ENCODE assay signal across 8 cellular contexts in the genomic region with DNA sequence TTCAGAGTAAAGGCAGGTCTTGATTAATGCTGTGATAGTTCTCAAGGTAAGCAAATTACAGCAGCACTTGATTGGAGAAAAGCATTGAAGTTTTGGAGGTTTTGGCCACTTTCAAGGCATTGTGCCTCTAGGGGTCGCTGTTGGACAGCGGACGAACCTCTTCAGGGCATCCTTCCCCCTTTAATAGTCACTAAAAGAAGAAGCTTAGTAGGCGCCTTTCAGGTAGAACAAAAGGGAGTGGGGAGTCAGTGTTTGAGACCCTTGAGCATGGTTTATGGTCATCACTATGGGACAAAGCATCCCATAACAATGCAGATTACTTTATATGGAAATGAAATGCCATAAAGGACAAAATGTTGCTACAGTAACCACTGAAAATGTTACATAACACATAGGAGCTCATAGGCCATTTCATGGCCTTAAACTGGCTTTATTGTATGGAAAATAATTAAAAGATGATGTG.
DNase-seq lines count a peak whose midpoint lies in the region; ATAC-seq and TF ChIP-seq lines count a peak whose summit lies in the region.

No MANE protein-coding gene starts in this region.

- ATAC-seq in GM23338: peak; percentile 89
- ATAC-seq in gastroesophageal sphincter: peak; percentile 63

- no peaks in the 10 kb centered on the region for H3K9me3 ChIP-seq in gastroesophageal sphincter
- H3K9me3 ChIP-seq in neuronal stem cell (replicated peaks in 1 of 2; ENCODE audit: control insufficient read depth in 2 of 2, insufficient read depth in 1 of 2, low read depth in 1 of 2, low read length in 2 of 2): no peaks in the 10 kb centered on the region

- peak; percentile 4 for DNase-seq in DMS 273 treated with DMSO at 0.1 percent for 48 hours (lab: John Stamatoyannopoulos, UW)
- DNase-seq in GM23338 (ENCODE audit: low spot score): peak; percentile 94
- DNase-seq in SHP77 (lab: John Stamatoyannopoulos, UW): peak; percentile 68 to 69
- peak; percentile 93 for DNase-seq in activated effector memory CD4-positive, alpha-beta T cell treated with anti-CD3 and anti-CD28 coated beads, Interleukin-2, amount 50 U/mL, for 16 hours
- peak; percentile 95 for DNase-seq in neuronal stem cell (ENCODE audit: low spot score)
- DNase-seq in stromal cell of bone marrow (ENCODE audit: low read depth): peak; percentile 71

- H3K27me3 Mint-ChIP-seq in GM23338 (ENCODE audit: insufficient read depth, low read depth, poor library complexity): peaks cover 2% of the 10 kb centered on the region

- H3K9ac ChIP-seq in neuronal stem cell (ENCODE audit: low read depth, low read length, poor library complexity): no peak overlapping the region

- no peak overlapping the region for H3K14ac ChIP-seq in neuronal stem cell (ENCODE audit: low read length)

- no peaks in the 10 kb centered on the region for H3F3A ChIP-seq in GM23338 (replicated peaks; ENCODE audit: low read depth)

- H3K27ac ChIP-seq in GM23338 (ENCODE audit: low read depth) (peak overlapping the region; percentile 93), gastroesophageal sphincter (peak overlapping the region in 3 of 4 donors; percentile 39 to 65 (median 64)), neuronal stem cell (replicated peaks; ENCODE audit: low read length) (peak overlapping the region; percentile 79)

- H3K4me1 ChIP-seq in GM23338 (ENCODE audit: insufficient read depth) (peaks cover 23% of the 10 kb centered on the region), gastroesophageal sphincter (peaks cover 0 to 19% (median 0%) of the 10 kb centered on the region in 3 donors), neuronal stem cell (ENCODE audit: control insufficient read depth in 2 of 2, insufficient read depth in 1 of 2, low read depth in 1 of 2, low read length in 2 of 2) (peaks cover 3 to 10% of the 10 kb centered on the region in 2 donors)

- H3K36me3 Mint-ChIP-seq in GM23338 (ENCODE audit: low read depth): no peaks in the 10 kb centered on the region

- H3K36me3 ChIP-seq in GM23338 (ENCODE audit: insufficient read depth) (no peaks in the 10 kb centered on the region), gastroesophageal sphincter (no peaks in the 10 kb centered on the region), neuronal stem cell (replicated peaks in 1 of 2; ENCODE audit: control insufficient read depth in 2 of 2, insufficient read depth in 2 of 2, low read length in 2 of 2) (no peaks in the 10 kb centered on the region)

- H3K4me3 ChIP-seq in GM23338 (peak overlapping the region; percentile 46), gastroesophageal sphincter (peak overlapping the region; percentile 48 to 56), neuronal stem cell (ENCODE audit: low read length in 2 of 2) (peak overlapping the region in 1 of 2 donors; percentile 38)

- H3K9me3 Mint-ChIP-seq in GM23338: no peaks in the 10 kb centered on the region

- no peaks in the 10 kb centered on the region for H3K9me2 ChIP-seq in GM23338 (ENCODE audit: insufficient read depth)

- H2AFZ ChIP-seq in GM23338 (no peak overlapping the region), neuronal stem cell (ENCODE audit: low read length) (peak overlapping the region; percentile 70)

- no peak for TF ChIP-seq POLR2A in gastroesophageal sphincter (IDR thresholded peaks at IDR 0.05)

- no peaks in the 10 kb centered on the region for H3K79me2 ChIP-seq in GM23338 (replicated peaks; ENCODE audit: insufficient read depth)

- TF ChIP-seq EP300 in gastroesophageal sphincter (IDR thresholded peaks at IDR 0.05): no peak

- no peak overlapping the region for H3K23ac ChIP-seq in neuronal stem cell (ENCODE audit: low read depth, low read length, poor library complexity)

- H3K79me1 ChIP-seq in neuronal stem cell (ENCODE audit: low read depth, low read length): no peaks in the 10 kb centered on the region

- no peak overlapping the region for H2BK5ac ChIP-seq in neuronal stem cell (ENCODE audit: low read length)

- H3K27me3 ChIP-seq in GM23338 (ENCODE audit: insufficient read depth): no peaks in the 10 kb centered on the region
- H3K27me3 ChIP-seq in gastroesophageal sphincter: no peaks in the 10 kb centered on the region
- no peaks in the 10 kb centered on the region for H3K27me3 ChIP-seq in neuronal stem cell (ENCODE audit: control insufficient read depth in 3 of 3, insufficient read depth in 3 of 3, low read depth in 1 of 3, low read length in 3 of 3)

- peak overlapping the region; percentile 99 for H3K27ac Mint-ChIP-seq in GM23338

- peak overlapping the region; percentile 77 for H3K4me3 Mint-ChIP-seq in GM23338

- peak; percentile 93 to 98 for TF ChIP-seq CTCF in GM23338 (conservative IDR thresholded peaks at IDR 0.05; ENCODE audit: low read depth in 2 of 2)
- peak; percentile 78 for TF ChIP-seq CTCF in LNCAP (IDR thresholded peaks at IDR 0.05)
- peak; percentile 69 to 87 (median 78) for TF ChIP-seq CTCF in gastroesophageal sphincter (IDR thresholded peaks at IDR 0.05)

- H2BK120ac ChIP-seq in neuronal stem cell (ENCODE audit: low read depth, low read length): no peak overlapping the region

- H3K4ac ChIP-seq in neuronal stem cell (ENCODE audit: low read length): no peak overlapping the region

- H4K20me1 ChIP-seq in GM23338 (replicated peaks; ENCODE audit: insufficient read depth): no peaks in the 10 kb centered on the region

- H3K4me2 ChIP-seq in GM23338 (peak overlapping the region; percentile 70), neuronal stem cell (ENCODE audit: insufficient read depth, low read length, poor library complexity, severe bottlenecking) (no peak overlapping the region)

- H3K4me1 Mint-ChIP-seq in GM23338: peaks cover 33% of the 10 kb centered on the region

- no peak overlapping the region for H3K18ac ChIP-seq in neuronal stem cell (ENCODE audit: low read length)

- no peak overlapping the region for H2BK15ac ChIP-seq in neuronal stem cell (ENCODE audit: low read length)

- H2AK5ac ChIP-seq in neuronal stem cell (ENCODE audit: low read depth, low read length): no peak overlapping the region

- H4K91ac ChIP-seq in neuronal stem cell (ENCODE audit: low read depth, low read length, poor library complexity): no peak overlapping the region

- WGBS in gastroesophageal sphincter (ENCODE audit: low coverage in 1 of 2), 2 donors: 0% methylated on average over 1 of the region's 4 CpGs
- no CpG with 5 or more reads among the region's 4 CpGs for WGBS in neuronal stem cell (ENCODE audit: extremely low coverage in 2 of 2, insufficient read length in 2 of 2, insufficient replicate concordance in 1 of 2), 2 donors

- no peak overlapping the region for H2BK12ac ChIP-seq in neuronal stem cell (ENCODE audit: low read length)

- H4K8ac ChIP-seq in neuronal stem cell (ENCODE audit: low read depth, low read length): no peak overlapping the region

TF ChIP-seq in GM23338, 12 proteins besides CTCF, POLR2A, EP300 and RAD21:
- TF ChIP-seq POLR2AphosphoS5 (IDR thresholded peaks at IDR 0.05; ENCODE audit: low read depth): no peak
- 0 out of 2 replicates have a peak, but pooled peaks have one; percentile 14 for TF ChIP-seq NANOG (IDR thresholded peaks at IDR 0.05; ENCODE audit: borderline replicate concordance)
- TF ChIP-seq CREB1 (CRISPR knock-in tag; IDR thresholded peaks at IDR 0.05; ENCODE audit: low read depth): peak; percentile 68
TF ChIP-seq in GM23338: peak in this region for 2.

Comparison
In these comparisons a context has a peak if more than half of its experiments do, and no peak if none do; other contexts are left out.
1. DNase-seq: peak in every context shown above with its lines; median percentile 95 in neuronal stem cell; 94 in GM23338; 93 in activated effector memory CD4-positive, alpha-beta T cell treated with anti-CD3 and anti-CD28 coated beads, Interleukin-2, amount 50 U/mL, for 16 hours; 71 in stromal cell of bone marrow; 68 in SHP77; 4 in DMS 273 treated with DMSO at 0.1 percent for 48 hours.